1 cellular context compared by ENCODE assay signal in the genomic region with DNA sequence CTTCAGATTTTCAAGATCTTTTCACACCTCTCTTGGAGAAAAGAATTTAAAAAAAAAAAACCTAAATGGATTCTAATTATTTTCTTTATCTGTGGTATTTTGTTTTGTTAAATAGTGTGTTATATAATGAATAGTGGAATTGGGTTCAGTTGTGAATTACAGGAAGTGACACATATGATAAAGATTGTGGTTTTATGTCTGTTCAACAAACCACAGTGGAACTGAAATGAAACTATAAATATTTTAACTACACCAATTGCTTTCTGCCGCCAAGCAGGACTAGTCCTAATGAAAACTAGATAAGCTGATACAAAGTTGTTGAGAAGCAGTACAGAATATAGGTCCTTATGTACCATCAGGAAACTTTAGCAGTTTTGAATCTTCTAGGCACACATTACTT.
TF ChIP-seq lines count a peak whose summit lies in the region.

No MANE protein-coding gene starts in this region.

TF ChIP-seq in GM12878, 131 proteins besides CTCF, POLR2A, EP300 and RAD21 (continued from another document):
- TF ChIP-seq, protein P1, sequence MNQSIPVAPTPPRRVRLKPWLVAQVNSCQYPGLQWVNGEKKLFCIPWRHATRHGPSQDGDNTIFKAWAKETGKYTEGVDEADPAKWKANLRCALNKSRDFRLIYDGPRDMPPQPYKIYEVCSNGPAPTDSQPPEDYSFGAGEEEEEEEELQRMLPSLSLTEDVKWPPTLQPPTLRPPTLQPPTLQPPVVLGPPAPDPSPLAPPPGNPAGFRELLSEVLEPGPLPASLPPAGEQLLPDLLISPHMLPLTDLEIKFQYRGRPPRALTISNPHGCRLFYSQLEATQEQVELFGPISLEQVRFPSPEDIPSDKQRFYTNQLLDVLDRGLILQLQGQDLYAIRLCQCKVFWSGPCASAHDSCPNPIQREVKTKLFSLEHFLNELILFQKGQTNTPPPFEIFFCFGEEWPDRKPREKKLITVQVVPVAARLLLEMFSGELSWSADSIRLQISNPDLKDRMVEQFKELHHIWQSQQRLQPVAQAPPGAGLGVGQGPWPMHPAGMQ (IDR thresholded peaks at IDR 0.05; ENCODE audit: borderline replicate concordance): no peak
- TF ChIP-seq CHD2 (IDR thresholded peaks at IDR 0.05; ENCODE audit: borderline replicate concordance, low read depth, low read length): no peak
- TF ChIP-seq SRF (IDR thresholded peaks at IDR 0.05; ENCODE audit: low read depth in 2 of 2, low read length in 2 of 2): no peak
- TF ChIP-seq ZNF622 (IDR thresholded peaks at IDR 0.05): no peak
TF ChIP-seq in GM12878: peak in this region for 7.
